In the genomic region with DNA sequence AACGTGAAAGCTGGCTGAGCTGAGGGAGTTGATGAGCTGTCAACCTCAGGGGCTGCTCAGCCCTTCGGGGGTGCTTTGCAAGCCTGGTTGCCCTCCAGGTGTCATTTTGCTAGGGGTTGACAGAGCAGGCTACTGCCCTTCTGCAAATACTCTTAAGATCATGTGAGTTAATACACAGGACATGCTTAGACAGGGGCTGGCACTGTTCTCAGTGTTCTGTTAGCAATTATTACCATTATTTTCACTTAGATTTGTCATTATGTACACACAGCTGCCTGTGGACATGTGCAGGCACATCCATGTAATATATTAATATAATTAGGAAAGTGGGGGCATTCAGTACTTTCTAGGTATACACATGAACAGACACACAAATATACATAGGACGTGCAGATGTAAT, we compare ENCODE assay signal across 16 cellular contexts.
DNase-seq lines count a peak whose midpoint lies in the region; ATAC-seq and TF ChIP-seq lines count a peak whose summit lies in the region.
"Had no signal": no experiment of that assay in that cellular context is flagged by ENCODE, and none has a peak within 500 bp of the region (broad histone marks: within the 10 kb centered on the region; RNA-seq: fewer than 3 reads in every experiment).

No MANE protein-coding gene starts in this region.

- TF ChIP-seq CTCF in epithelial cell of esophagus (IDR thresholded peaks at IDR 0.05; ENCODE audit: insufficient read depth, low read depth, low read length, missing control alignments) = no peak

- no peak overlapping the region for H3K4me3 ChIP-seq in epithelial cell of esophagus (ENCODE audit: low read length)

- ATAC-seq in Right ventricle myocardium inferior = no peak
- ATAC-seq: Panc1, T-helper 17 cell had no signal

- intact Hi-C loops in Right ventricle myocardium inferior (cut with DNase I) = no loop called here

- DNase-seq in DMS153 (lab: John Stamatoyannopoulos, UW) = peak; percentile 86
- peak; percentile 89 for DNase-seq in NCI-H1105 treated with DMSO at 0.1 percent for 48 hours (lab: John Stamatoyannopoulos, UW)
- DNase-seq in NCI-H69 (lab: John Stamatoyannopoulos, UW) = peak; percentile 91
- DNase-seq in epithelial cell of esophagus (ENCODE audit: low read depth) = peak; percentile 76
- DNase-seq in anterior cingulate cortex (lab: John Stamatoyannopoulos, UW) = no peak
- DNase-seq in Right ventricle myocardium inferior (ENCODE audit: missing footprints) = no peak
- DNase-seq in ecto neural progenitor cell (ENCODE audit: low spot score) = no peak
- DNase-seq: ACHN, COR-L47, KBM-7, NCI-H2107, NCI-H2227 treated with DMSO at 0.1 percent for 48 hours, SHP77, SK-N-SH, T-helper 17 cell had no signal

Comparison
In these comparisons a context has a peak if more than half of its experiments do, and no peak if none do; other contexts are left out.
1. DNase-seq: peak in DMS153 (single experiment), NCI-H1105 treated with DMSO at 0.1 percent for 48 hours (single experiment), NCI-H69 (single experiment) and epithelial cell of esophagus (single experiment); none in anterior cingulate cortex (0 of 58), Right ventricle myocardium inferior (single experiment) and ecto neural progenitor cell (single experiment).